In the genomic region with DNA sequence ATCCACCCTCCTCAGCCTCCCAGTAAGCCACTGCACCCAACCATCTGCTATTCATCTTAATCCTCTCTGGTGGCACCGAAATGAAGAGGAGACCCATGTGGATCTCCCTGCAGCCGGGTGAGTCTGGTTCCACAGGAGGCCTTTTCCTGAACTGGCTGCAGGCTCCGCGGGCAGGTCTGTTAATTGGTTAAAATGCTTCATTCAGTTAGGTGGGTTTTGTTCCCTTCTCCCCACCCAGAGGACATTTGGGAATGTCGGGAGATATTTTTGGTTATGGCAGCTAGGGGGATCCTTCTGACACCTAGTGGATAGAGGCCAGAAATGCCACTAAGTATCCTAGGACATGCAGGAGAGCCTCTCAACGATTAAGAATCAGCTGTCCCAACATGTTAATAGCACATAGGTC, we compare ENCODE assay signal across 7 cellular contexts. TPM values are rescaled to one million over a fixed set of nuclear protein-coding genes. Genes with fewer than 3 reads are reported as not detected.
DNase-seq lines count a peak whose midpoint lies in the region; ATAC-seq and TF ChIP-seq lines count a peak whose summit lies in the region.

No MANE protein-coding gene starts in this region.

- peak; percentile 19 for DNase-seq in GM04504 (ENCODE audit: low read depth)
- peak; percentile 55 for DNase-seq in NCI-H146 (lab: John Stamatoyannopoulos, UW)
- DNase-seq in astrocyte of the hippocampus (ENCODE audit: low read depth, low spot score) = peak; percentile 50
- no peak for DNase-seq in left lobe of liver (ENCODE audit: low spot score)
- DNase-seq in natural killer cell = no peak
- DNase-seq in activated CD4-positive, alpha-beta T cell treated with anti-CD3 and anti-CD28 coated beads for 1 hour = no peak

- H3K4me3 Mint-ChIP-seq in natural killer cell = no peak overlapping the region
- H3K4me3 Mint-ChIP-seq in stimulated activated memory B cell treated with anti-CD40 and anti-IgM and Interleukin-4, amounts not matched to agents 10 μg/mL and 1 μg/mL and 100 μg/mL, for 72 hours = no peak overlapping the region

- no peak overlapping the region for H3K27ac Mint-ChIP-seq in natural killer cell
- no peak overlapping the region for H3K27ac Mint-ChIP-seq in stimulated activated memory B cell treated with anti-CD40 and anti-IgM and Interleukin-4, amounts not matched to agents 10 μg/mL and 1 μg/mL and 100 μg/mL, for 72 hours

- H3K9me3 Mint-ChIP-seq in natural killer cell = peaks cover 0 to 2% of the 10 kb centered on the region in 2 donors
- H3K9me3 Mint-ChIP-seq in stimulated activated memory B cell treated with anti-CD40 and anti-IgM and Interleukin-4, amounts not matched to agents 10 μg/mL and 1 μg/mL and 100 μg/mL, for 72 hours = peaks cover 3% of the 10 kb centered on the region

- intact Hi-C loops in natural killer cell (cut with micrococcal nuclease) = no loop called here

- ATAC-seq in left lobe of liver (peak; percentile 99), natural killer cell (no peak)
- no peak for ATAC-seq in stimulated activated memory B cell treated with anti-CD40 and anti-IgM and Interleukin-4, amounts not matched to agents 10 μg/mL and 1 μg/mL and 100 μg/mL, for 72 hours

- H3K4me1 Mint-ChIP-seq in natural killer cell = peaks cover 21 to 28% of the 10 kb centered on the region in 2 donors
- H3K4me1 Mint-ChIP-seq in stimulated activated memory B cell treated with anti-CD40 and anti-IgM and Interleukin-4, amounts not matched to agents 10 μg/mL and 1 μg/mL and 100 μg/mL, for 72 hours = peaks cover 22% of the 10 kb centered on the region

- no peak for TF ChIP-seq CTCF in natural killer cell (IDR thresholded peaks at IDR 0.05)

- H3K27me3 Mint-ChIP-seq in natural killer cell (ENCODE audit: low read depth in 2 of 2) = no peaks in the 10 kb centered on the region
- no peaks in the 10 kb centered on the region for H3K27me3 Mint-ChIP-seq in stimulated activated memory B cell treated with anti-CD40 and anti-IgM and Interleukin-4, amounts not matched to agents 10 μg/mL and 1 μg/mL and 100 μg/mL, for 72 hours

- no peaks in the 10 kb centered on the region for H3K36me3 Mint-ChIP-seq in natural killer cell
- H3K36me3 Mint-ChIP-seq in stimulated activated memory B cell treated with anti-CD40 and anti-IgM and Interleukin-4, amounts not matched to agents 10 μg/mL and 1 μg/mL and 100 μg/mL, for 72 hours = peaks cover 5% of the 10 kb centered on the region

RNA-seq across cellular contexts. Expression of gene C16orf54, which starts 16.7 kb away (rescaled TPM):
- total RNA-seq in left lobe of liver (0.53 TPM), natural killer cell (100 to 1,000 TPM in 2 of 3 donors, 10 to 100 TPM in 1; 100.0 to 172 (median 146) TPM)

RNA-seq across cellular contexts. Expression of gene ZG16, which starts 48.9 kb away (rescaled TPM):
- total RNA-seq in left lobe of liver (1.3 TPM), natural killer cell (not detected)

RNA-seq across cellular contexts. Expression of gene QPRT, which starts 50.1 kb away (rescaled TPM):
- total RNA-seq in left lobe of liver = 143 TPM
- total RNA-seq in natural killer cell = 1 to 10 TPM; 2.5 to 6.3 (median 4.7) TPM

Comparison
In these comparisons a context has a peak if more than half of its experiments do, and no peak if none do; other contexts are left out.
1. DNase-seq: peak in GM04504 (single experiment), NCI-H146 (single experiment) and astrocyte of the hippocampus (single experiment); none in left lobe of liver (single experiment), natural killer cell (single experiment) and activated CD4-positive, alpha-beta T cell treated with anti-CD3 and anti-CD28 coated beads for 1 hour (single experiment).
2. RNA of gene C16orf54, which starts 16.7 kb away (total RNA-seq): 100.0 to 172 TPM in natural killer cell; 0.53 TPM in left lobe of liver (single experiment); every median in the first group is over 10 times any median in the second.
3. RNA of gene QPRT, which starts 50.1 kb away (total RNA-seq): 143 TPM in left lobe of liver (single experiment); 2.5 to 6.3 TPM in natural killer cell; every median in the first group is over 10 times any median in the second.